ENCODE assay signal across 19 cellular contexts in the genomic region with DNA sequence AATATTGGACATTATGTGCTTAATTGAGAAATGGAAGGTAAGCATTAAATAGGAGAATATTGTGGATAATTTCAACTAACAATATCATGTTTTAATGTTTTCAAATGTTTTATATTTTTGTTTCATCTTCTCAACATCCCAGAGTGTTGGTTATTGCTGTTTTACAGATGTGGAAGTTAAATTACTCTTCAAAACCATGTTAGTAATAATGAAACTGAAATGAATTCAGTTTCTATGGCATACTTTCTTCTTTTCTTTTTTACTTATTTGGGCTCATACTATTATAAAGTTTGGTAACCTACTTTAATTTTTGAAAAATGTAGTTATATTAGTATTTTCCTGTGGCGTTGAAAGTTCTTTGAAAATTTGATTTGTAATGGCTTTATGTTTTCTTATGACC. TPM values are rescaled to one million over a fixed set of nuclear protein-coding genes. Genes with fewer than 3 reads are reported as not detected.
DNase-seq lines count a peak whose midpoint lies in the region; ATAC-seq and FAIRE-seq lines count a peak whose summit lies in the region.
"Had no signal": no experiment of that assay in that cellular context is flagged by ENCODE, and none has a peak within 500 bp of the region (broad histone marks: within the 10 kb centered on the region; RNA-seq: fewer than 3 reads in every experiment).

No MANE protein-coding gene starts in this region.

- ATAC-seq in activated CD8-positive, alpha-beta memory T cell treated with anti-CD3 and anti-CD28 coated beads, Interleukin-2, amount 10 ng/mL, durations not matched to agents 7 days and 5 days, result no peak
- no peak for ATAC-seq in central memory CD8-positive, alpha-beta T cell (replicated peaks; ENCODE audit: extremely low read depth, poor library complexity, severe bottlenecking)
- ATAC-seq: left ventricle myocardium superior had no signal

- H3K4me1 Mint-ChIP-seq in activated CD8-positive, alpha-beta memory T cell treated with anti-CD3 and anti-CD28 coated beads, Interleukin-2, amount 10 ng/mL, durations not matched to agents 7 days and 5 days, result peaks cover 55% of the 10 kb centered on the region
- peaks cover 43% of the 10 kb centered on the region for H3K4me1 Mint-ChIP-seq in central memory CD8-positive, alpha-beta T cell

- H3K27ac Mint-ChIP-seq in activated CD8-positive, alpha-beta memory T cell treated with anti-CD3 and anti-CD28 coated beads, Interleukin-2, amount 10 ng/mL, durations not matched to agents 7 days and 5 days, result peak overlapping the region; percentile 24
- peak overlapping the region; percentile 25 for H3K27ac Mint-ChIP-seq in central memory CD8-positive, alpha-beta T cell (ENCODE audit: low read depth)
- H3K27ac Mint-ChIP-seq: endodermal cell had no signal

- no peak overlapping the region for H3K4me3 Mint-ChIP-seq in activated CD8-positive, alpha-beta memory T cell treated with anti-CD3 and anti-CD28 coated beads, Interleukin-2, amount 10 ng/mL, durations not matched to agents 7 days and 5 days
- H3K4me3 Mint-ChIP-seq in central memory CD8-positive, alpha-beta T cell, result no peak overlapping the region
- H3K4me3 Mint-ChIP-seq: endodermal cell had no signal

- no peak for DNase-seq in activated CD8-positive, alpha-beta memory T cell treated with anti-CD3 and anti-CD28 coated beads, Interleukin-2, amount 10 ng/mL, durations not matched to agents 7 days and 5 days
- no peak for DNase-seq in activated CD8-positive, alpha-beta memory T cell treated with anti-CD3 and anti-CD28 coated beads for 24 hours
- no peak for DNase-seq in GM19239 (ENCODE audit: insufficient read length, low spot score)
- peak; percentile 26 for DNase-seq in NAMALWA (ENCODE audit: low spot score)
- DNase-seq in central memory CD8-positive, alpha-beta T cell (ENCODE audit: low spot score in 2 of 2), result no peak
- DNase-seq in NCI-H146 (lab: John Stamatoyannopoulos, UW), result no peak
- no peak for DNase-seq in HuH-7 (ENCODE audit: low spot score)
- DNase-seq in NCI-H748 treated with DMSO at 0.1 percent for 48 hours (lab: John Stamatoyannopoulos, UW), result no peak
- DNase-seq: ACHN; activated CD8-positive, alpha-beta memory T cell treated with anti-CD3 and anti-CD28 coated beads, Interleukin-2, amount 50 U/mL, for 4 hours; amniotic stem cell; Caco-2; endodermal cell; left ventricle myocardium superior; NCI-H2081; NCI-H524 treated with DMSO at 0.1 percent for 48 hours; stimulated activated naive CD4-positive, alpha-beta T cell treated with Interleukin-2 at 50 U/mL for 16 hours; SW 1271; uterus had no signal

- peak; percentile 73 for FAIRE-seq in GM19239 (lab: Jason Lieb, UNC)

- H3K27me3 Mint-ChIP-seq in activated CD8-positive, alpha-beta memory T cell treated with anti-CD3 and anti-CD28 coated beads, Interleukin-2, amount 10 ng/mL, durations not matched to agents 7 days and 5 days, result peaks cover under 1% of the 10 kb centered on the region
- H3K27me3 Mint-ChIP-seq in central memory CD8-positive, alpha-beta T cell, result no peaks in the 10 kb centered on the region

- CTCF ChIA-PET in activated CD8-positive, alpha-beta memory T cell treated with anti-CD3 and anti-CD28 coated beads, Interleukin-2, amount 10 ng/mL, durations not matched to agents 7 days and 5 days (lab: Charles Lee), result interaction anchor here (1.1 to 1.4 kb wide), 3 partner anchors 13 to 30 kb away, joined by 3 to 8 read pairs (median 5); a partner anchor contains a TSS

- peaks cover 32% of the 10 kb centered on the region for H3K36me3 Mint-ChIP-seq in activated CD8-positive, alpha-beta memory T cell treated with anti-CD3 and anti-CD28 coated beads, Interleukin-2, amount 10 ng/mL, durations not matched to agents 7 days and 5 days
- H3K36me3 Mint-ChIP-seq in central memory CD8-positive, alpha-beta T cell (ENCODE audit: insufficient read depth), result peaks cover 11% of the 10 kb centered on the region

- H3K9me3 Mint-ChIP-seq in activated CD8-positive, alpha-beta memory T cell treated with anti-CD3 and anti-CD28 coated beads, Interleukin-2, amount 10 ng/mL, durations not matched to agents 7 days and 5 days (ENCODE audit: low read depth), result no peaks in the 10 kb centered on the region
- no peaks in the 10 kb centered on the region for H3K9me3 Mint-ChIP-seq in central memory CD8-positive, alpha-beta T cell
- H3K9me3 Mint-ChIP-seq: endodermal cell had no signal

RNA-seq across cellular contexts. Expression of a gene that starts 4.2 kb away (rescaled TPM):
- total RNA-seq in activated CD8-positive, alpha-beta memory T cell treated with anti-CD3 and anti-CD28 coated beads, Interleukin-2, amount 10 ng/mL, durations not matched to agents 7 days and 5 days, result 10 to 100 TPM; 65.0 to 89.7 TPM

RNA-seq across cellular contexts. Expression of a gene that starts 29.8 kb away (rescaled TPM):
- 1 to 10 TPM; 2.7 to 4.3 TPM for total RNA-seq in activated CD8-positive, alpha-beta memory T cell treated with anti-CD3 and anti-CD28 coated beads, Interleukin-2, amount 10 ng/mL, durations not matched to agents 7 days and 5 days
